8 cellular contexts compared by ENCODE assay signal in genomic region chr10:103696411-103697145, GRCh38.
DNase-seq lines count a peak whose midpoint lies in the region; ATAC-seq and TF ChIP-seq lines count a peak whose summit lies in the region.

No MANE protein-coding gene starts in this region.

- ATAC-seq in HG03135 (IDR thresholded peaks at IDR 0.05; ENCODE audit: unreplicated experiment) (peak; percentile 30), SK-N-SH treated with all-trans-retinoic acid at 6 μM for 48 hours (peak; percentile 91), left ventricle myocardium superior (peak; percentile 72)

- H3K27me3 Mint-ChIP-seq in MCF 10A (ENCODE audit: insufficient read depth, unreplicated experiment) = no peaks in the 10 kb centered on the region
- H3K27me3 Mint-ChIP-seq in activated naive CD4-positive, alpha-beta T cell treated with anti-CD3 and anti-CD28 coated beads, Interleukin-2, amount 50 U/mL, for 24 hours = no peaks in the 10 kb centered on the region

- CTCF ChIA-PET in MCF 10A (lab: Yijun Ruan, JAX) = interaction anchor here (0.5 to 4.7 kb wide), 7 partner anchors 8 to 96 kb away, joined by 3 to 30 read pairs (median 4); no protein-coding TSS in a partner anchor

- H3K36me3 ChIP-seq in breast epithelium = no peaks in the 10 kb centered on the region

- H3K4me3 Mint-ChIP-seq in MCF 10A (ENCODE audit: unreplicated experiment) = no peak overlapping the region
- H3K4me3 Mint-ChIP-seq in activated naive CD4-positive, alpha-beta T cell treated with anti-CD3 and anti-CD28 coated beads, Interleukin-2, amount 50 U/mL, for 24 hours = peak overlapping the region; percentile 51

- peak; percentile 85 for DNase-seq in MCF 10A (ENCODE audit: unreplicated experiment)
- no peak for DNase-seq in breast epithelium (ENCODE audit: low spot score in 2 of 2)
- DNase-seq in left ventricle myocardium superior = peak; percentile 67
- peak; percentile 73 to 80 for DNase-seq in stimulated activated CD4-positive, alpha-beta T cell treated with anti-CD3 and anti-CD28 coated beads, Interleukin-15, amount 100 ng/mL, for 48 hours (ENCODE audit: low read depth in 2 of 2)
- no peak for DNase-seq in NCI-H2107 treated with DMSO at 0.1 percent for 48 hours (lab: John Stamatoyannopoulos, UW; ENCODE audit: unreplicated experiment)

- intact Hi-C loops in MCF 10A (cut with micrococcal nuclease) = no loop called here
- intact Hi-C loops in breast epithelium (cut with DNase I; ENCODE audit: low total_unique reads) = no loop called here
- intact Hi-C loops in left ventricle myocardium superior (cut with micrococcal nuclease) = no loop called here

- no peaks in the 10 kb centered on the region for H3K9me3 ChIP-seq in breast epithelium

- no peaks in the 10 kb centered on the region for H3K27me3 ChIP-seq in breast epithelium

- peaks cover 7% of the 10 kb centered on the region for H3K36me3 Mint-ChIP-seq in MCF 10A (ENCODE audit: insufficient read depth, unreplicated experiment)
- no peaks in the 10 kb centered on the region for H3K36me3 Mint-ChIP-seq in activated naive CD4-positive, alpha-beta T cell treated with anti-CD3 and anti-CD28 coated beads, Interleukin-2, amount 50 U/mL, for 24 hours

- no peak overlapping the region for H3K4me3 ChIP-seq in breast epithelium

- no peaks in the 10 kb centered on the region for H3K4me1 ChIP-seq in breast epithelium

- H3K27ac ChIP-seq in breast epithelium = peak overlapping the region in 1 of 2 donors; percentile 82

- POLR2A ChIA-PET in MCF 10A (lab: Yijun Ruan, JAX) = no interaction called here

- peaks cover 12% of the 10 kb centered on the region for H3K4me1 Mint-ChIP-seq in MCF 10A (ENCODE audit: insufficient read depth, unreplicated experiment)
- H3K4me1 Mint-ChIP-seq in activated naive CD4-positive, alpha-beta T cell treated with anti-CD3 and anti-CD28 coated beads, Interleukin-2, amount 50 U/mL, for 24 hours = peaks cover 31% of the 10 kb centered on the region

- BruUV-seq in MCF 10A (replicated peaks; lab: Mats Ljungman, UMichigan) = TSS peak; percentile 73

- H3K9me3 Mint-ChIP-seq in MCF 10A (ENCODE audit: unreplicated experiment) = no peaks in the 10 kb centered on the region
- H3K9me3 Mint-ChIP-seq in activated naive CD4-positive, alpha-beta T cell treated with anti-CD3 and anti-CD28 coated beads, Interleukin-2, amount 50 U/mL, for 24 hours = no peaks in the 10 kb centered on the region

- TF ChIP-seq POLR2A in breast epithelium (IDR thresholded peaks at IDR 0.05) = no peak

- H3K27ac Mint-ChIP-seq in MCF 10A (ENCODE audit: low read depth, unreplicated experiment) = no peak overlapping the region
- H3K27ac Mint-ChIP-seq in activated naive CD4-positive, alpha-beta T cell treated with anti-CD3 and anti-CD28 coated beads, Interleukin-2, amount 50 U/mL, for 24 hours = peak overlapping the region; percentile 5

- TF ChIP-seq CTCF in MCF 10A (IDR thresholded peaks at IDR 0.05; ENCODE audit: unreplicated experiment) (peak; percentile 35), breast epithelium (IDR thresholded peaks at IDR 0.05) (no peak)

TF ChIP-seq in SK-N-SH treated with all-trans-retinoic acid at 6 μM for 48 hours, 23 proteins besides CTCF, POLR2A, EP300 and RAD21:
- TF ChIP-seq PPARA (CRISPR knock-in tag; IDR thresholded peaks at IDR 0.05; ENCODE audit: borderline replicate concordance) (no peak), ZNF70 (CRISPR knock-in tag; IDR thresholded peaks at IDR 0.05) (peak; percentile 78)
- TF ChIP-seq, protein P1, sequence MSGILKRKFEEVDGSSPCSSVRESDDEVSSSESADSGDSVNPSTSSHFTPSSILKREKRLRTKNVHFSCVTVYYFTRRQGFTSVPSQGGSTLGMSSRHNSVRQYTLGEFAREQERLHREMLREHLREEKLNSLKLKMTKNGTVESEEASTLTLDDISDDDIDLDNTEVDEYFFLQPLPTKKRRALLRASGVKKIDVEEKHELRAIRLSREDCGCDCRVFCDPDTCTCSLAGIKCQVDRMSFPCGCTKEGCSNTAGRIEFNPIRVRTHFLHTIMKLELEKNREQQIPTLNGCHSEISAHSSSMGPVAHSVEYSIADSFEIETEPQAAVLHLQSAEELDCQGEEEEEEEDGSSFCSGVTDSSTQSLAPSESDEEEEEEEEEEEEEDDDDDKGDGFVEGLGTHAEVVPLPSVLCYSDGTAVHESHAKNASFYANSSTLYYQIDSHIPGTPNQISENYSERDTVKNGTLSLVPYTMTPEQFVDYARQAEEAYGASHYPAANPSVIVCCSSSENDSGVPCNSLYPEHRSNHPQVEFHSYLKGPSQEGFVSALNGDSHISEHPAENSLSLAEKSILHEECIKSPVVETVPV (CRISPR knock-in tag; IDR thresholded peaks at IDR 0.05) = no peak
TF ChIP-seq in SK-N-SH treated with all-trans-retinoic acid at 6 μM for 48 hours: peak in this region for 1.

Comparison
In these comparisons a context has a peak if more than half of its experiments do, and no peak if none do; other contexts are left out.
1. DNase-seq: peak in MCF 10A (single experiment), left ventricle myocardium superior (single experiment) and stimulated activated CD4-positive, alpha-beta T cell treated with anti-CD3 and anti-CD28 coated beads, Interleukin-15, amount 100 ng/mL, for 48 hours (2 of 2); none in breast epithelium (0 of 2) and NCI-H2107 treated with DMSO at 0.1 percent for 48 hours (single experiment).
2. ATAC-seq: peak in every context shown above with its lines; median percentile 91 in SK-N-SH treated with all-trans-retinoic acid at 6 μM for 48 hours; 72 in left ventricle myocardium superior; 30 in HG03135.